18 cellular contexts compared by ENCODE assay signal in genomic region chr5:2255915-2256645, GRCh38.
"Had no signal": no experiment of that assay in that cellular context is flagged by ENCODE, and none has a peak within 500 bp of the region (broad histone marks: within the 10 kb centered on the region; RNA-seq: fewer than 3 reads in every experiment).

No MANE protein-coding gene starts in this region.

- ATAC-seq: activated CD8-positive, alpha-beta T cell treated with anti-CD3 and anti-CD28 coated beads for 36 hours had no signal

- H3K27ac Mint-ChIP-seq: activated CD8-positive, alpha-beta T cell treated with anti-CD3 and anti-CD28 coated beads for 36 hours; activated naive CD4-positive, alpha-beta T cell treated with anti-CD3 and anti-CD28 coated beads, Interleukin-2, amount 50 U/mL, for 24 hours had no signal

- H3K4me3 ChIP-seq: ascending aorta, body of pancreas, SJCRH30 had no signal

- H3K4me1 Mint-ChIP-seq: activated naive CD4-positive, alpha-beta T cell treated with anti-CD3 and anti-CD28 coated beads, Interleukin-2, amount 50 U/mL, for 24 hours had no signal

- H3K27me3 ChIP-seq: ascending aorta, body of pancreas, SJCRH30 had no signal

- H3K36me3 Mint-ChIP-seq: activated naive CD4-positive, alpha-beta T cell treated with anti-CD3 and anti-CD28 coated beads, Interleukin-2, amount 50 U/mL, for 24 hours had no signal

- H3K27me3 Mint-ChIP-seq: activated CD8-positive, alpha-beta T cell treated with anti-CD3 and anti-CD28 coated beads for 36 hours; activated naive CD4-positive, alpha-beta T cell treated with anti-CD3 and anti-CD28 coated beads, Interleukin-2, amount 50 U/mL, for 24 hours had no signal

- H3K36me3 ChIP-seq: ascending aorta, SJCRH30 had no signal

- H3K4me3 Mint-ChIP-seq: activated CD8-positive, alpha-beta T cell treated with anti-CD3 and anti-CD28 coated beads for 36 hours; activated naive CD4-positive, alpha-beta T cell treated with anti-CD3 and anti-CD28 coated beads, Interleukin-2, amount 50 U/mL, for 24 hours had no signal

- H3K9me3 Mint-ChIP-seq: activated CD8-positive, alpha-beta T cell treated with anti-CD3 and anti-CD28 coated beads for 36 hours; activated naive CD4-positive, alpha-beta T cell treated with anti-CD3 and anti-CD28 coated beads, Interleukin-2, amount 50 U/mL, for 24 hours had no signal

- DNase-seq: activated CD4-positive, alpha-beta T cell treated with anti-CD3 and anti-CD28 coated beads for 4 hours; activated CD8-positive, alpha-beta memory T cell treated with anti-CD3 and anti-CD28 coated beads, Interleukin-2, amount 50 U/mL, for 48 hours; activated CD8-positive, alpha-beta T cell treated with anti-CD3 and anti-CD28 coated beads for 36 hours; activated T-cell treated with anti-CD3 and anti-CD28 coated beads, Interleukin-2, amount 50 U/mL, for 1 hour; body of pancreas; Kasumi-1; NCI-H146; NCI-H1930; NCI-H2107; NCI-H2171 treated with DMSO at 0.1 percent for 48 hours; NCI-H226; NCI-H526 treated with DMSO at 0.1 percent for 48 hours; NCI-H82; SK-N-SH; T-helper 1 cell had no signal
